Comparison of ENCODE assay signal across 8 cellular contexts in genomic region chr2:148887349-148888002, GRCh38. TPM values are rescaled to one million over a fixed set of nuclear protein-coding genes. Genes with fewer than 3 reads are reported as not detected.
A peak's percentile ranks its signal among the peaks of the same experiment; 100 is the strongest.
DNase-seq lines count a peak whose midpoint lies in the region; ATAC-seq and TF ChIP-seq lines count a peak whose summit lies in the region.

No MANE protein-coding gene starts in this region.

- H3K4me2 ChIP-seq in DOHH2 (ENCODE audit: low read length), result peak overlapping the region; percentile 78

- no peaks in the 10 kb centered on the region for H3K36me3 ChIP-seq in DOHH2 (ENCODE audit: control insufficient read depth, low read length)
- H3K36me3 ChIP-seq in neutrophil, result no peaks in the 10 kb centered on the region

- H4K20me1 ChIP-seq in DOHH2 (ENCODE audit: control insufficient read depth, insufficient read depth, low read depth, low read length), result no peaks in the 10 kb centered on the region

- H3K36me3 Mint-ChIP-seq in effector memory CD8-positive, alpha-beta T cell (ENCODE audit: insufficient read depth), result peaks cover 3% of the 10 kb centered on the region

- DNase-seq in NCI-H526 (lab: John Stamatoyannopoulos, UW) (peak; percentile 24 to 56), posterior vena cava (ENCODE audit: low spot score) (no peak), SIG-M5 (lab: John Stamatoyannopoulos, UW) (no peak)
- DNase-seq in effector memory CD8-positive, alpha-beta T cell, result no peak
- DNase-seq in activated effector memory CD4-positive, alpha-beta T cell treated with Interleukin-2 at 50 U/mL for 16 hours, result no peak

- H3K9me3 Mint-ChIP-seq in effector memory CD8-positive, alpha-beta T cell, result no peaks in the 10 kb centered on the region

- intact Hi-C loops in posterior vena cava (cut with DNase I), result no loop called here

- no peaks in the 10 kb centered on the region for H3K27me3 ChIP-seq in DOHH2 (ENCODE audit: control insufficient read depth, low read length)
- peaks cover 74% of the 10 kb centered on the region for H3K27me3 ChIP-seq in neutrophil

- peaks cover 16 to 56% of the 10 kb centered on the region in 2 donors for H3K27me3 Mint-ChIP-seq in effector memory CD8-positive, alpha-beta T cell

- H3K4me3 Mint-ChIP-seq in effector memory CD8-positive, alpha-beta T cell, result peak overlapping the region; percentile 68 to 78

- H3K4me3 ChIP-seq in DOHH2 (ENCODE audit: low read length), result peak overlapping the region; percentile 68
- peak overlapping the region; percentile 21 to 51 for H3K4me3 ChIP-seq in neutrophil (ENCODE audit: low read depth in 1 of 2, low read length in 1 of 2)

- TF ChIP-seq CTCF in DOHH2 (IDR thresholded peaks at IDR 0.05; ENCODE audit: low read depth, low read length, poor library complexity, severe bottlenecking), result no peak
- TF ChIP-seq CTCF in neutrophil (IDR thresholded peaks at IDR 0.05), result no peak

- peak; percentile 54 for ATAC-seq in effector memory CD8-positive, alpha-beta T cell (replicated peaks)
- ATAC-seq in GM18498 (IDR thresholded peaks at IDR 0.05; ENCODE audit: unreplicated experiment), result no peak

- H3K4me1 Mint-ChIP-seq in effector memory CD8-positive, alpha-beta T cell (ENCODE audit: low read depth in 2 of 2), result peaks cover 8 to 11% of the 10 kb centered on the region in 2 donors

- no peaks in the 10 kb centered on the region for H3F3A ChIP-seq in DOHH2 (ENCODE audit: control insufficient read depth, insufficient read depth)

- H3K9me3 ChIP-seq in DOHH2 (ENCODE audit: control insufficient read depth, insufficient read depth, low read length), result peaks cover 7% of the 10 kb centered on the region; the same call in 1 of the 2 replicates
- no peaks in the 10 kb centered on the region for H3K9me3 ChIP-seq in neutrophil

- H3K4me1 ChIP-seq in DOHH2 (ENCODE audit: control insufficient read depth, low read length) (peaks cover 12% of the 10 kb centered on the region), neutrophil (ENCODE audit: control insufficient read depth in 1 of 2, insufficient read depth in 1 of 2, low read depth in 1 of 2, low read length in 1 of 2) (peaks cover 8 to 15% of the 10 kb centered on the region in 2 experiments)

- peaks cover 13% of the 10 kb centered on the region; the same call in 1 of the 2 replicates for H3K79me2 ChIP-seq in DOHH2 (ENCODE audit: control insufficient read depth, low read length)

- H3K9me2 ChIP-seq in DOHH2 (replicated peaks; ENCODE audit: control insufficient read depth, low read length), result no peaks in the 10 kb centered on the region

- H3K27ac ChIP-seq in DOHH2 (ENCODE audit: low read depth, low read length) (no peak overlapping the region), neutrophil (no peak overlapping the region)

- peak overlapping the region in 1 of 2 donors; percentile 70 for H3K27ac Mint-ChIP-seq in effector memory CD8-positive, alpha-beta T cell

RNA-seq across cellular contexts. Expression of gene KIF5C, which starts 12.4 kb away (rescaled TPM):
- 1 to 10 TPM in 1 of 2 donors, under 1 TPM in 1; 0.95 to 1.3 TPM for total RNA-seq in posterior vena cava

Comparison
In these comparisons a context has a peak if more than half of its experiments do, and no peak if none do; other contexts are left out.
1. DNase-seq: peak in NCI-H526 (2 of 2); none in effector memory CD8-positive, alpha-beta T cell (0 of 3), posterior vena cava (single experiment), SIG-M5 (single experiment) and activated effector memory CD4-positive, alpha-beta T cell treated with Interleukin-2 at 50 U/mL for 16 hours (single experiment).